Comparison of ENCODE assay signal across 2 cellular contexts in genomic region chr1:210598135-210598652, GRCh38.
TF ChIP-seq lines count a peak whose summit lies in the region.

No MANE protein-coding gene starts in this region.

TF ChIP-seq in HEK293, 187 proteins besides CTCF, POLR2A, EP300 and RAD21 (continued from another document):
- TF ChIP-seq ZNF146 (tag by site-specific recombination; IDR thresholded peaks at IDR 0.05) (no peak), ZNF791 (tag by site-specific recombination; IDR thresholded peaks at IDR 0.05) (no peak), ZNF140 (tag by site-specific recombination; IDR thresholded peaks at IDR 0.05) (no peak), ZBTB48 (tag by site-specific recombination; IDR thresholded peaks at IDR 0.05) (peak; percentile 61; the same call in 1 of the 2 replicates), PBX3 (CRISPR knock-in tag; IDR thresholded peaks at IDR 0.05) (no peak), ZNF488 (tag by site-specific recombination; IDR thresholded peaks at IDR 0.05) (no peak), ZNF335 (tag by site-specific recombination; conservative IDR thresholded peaks at IDR 0.05) (0 out of 2 replicates have a peak, but pooled peaks have one; percentile 53)

TF ChIP-seq in SK-N-SH, 30 proteins besides CTCF, POLR2A, EP300 and RAD21 (continued from another document):
- TF ChIP-seq IRF3 (IDR thresholded peaks at IDR 0.05; ENCODE audit: low read depth, low read length) (no peak), PBX3 (IDR thresholded peaks at IDR 0.05) (peak; percentile 90), USF1 (IDR thresholded peaks at IDR 0.05; ENCODE audit: borderline replicate concordance, low read depth) (peak; percentile 94), FOXM1 (IDR thresholded peaks at IDR 0.05; ENCODE audit: low read depth) (0 out of 2 replicates have a peak, but pooled peaks have one; percentile 16), RFX5 (IDR thresholded peaks at IDR 0.05; ENCODE audit: low read length) (no peak), CHD2 (IDR thresholded peaks at IDR 0.05; ENCODE audit: low read length, partially characterized antibody) (no peak), NRF1 (IDR thresholded peaks at IDR 0.05; ENCODE audit: low read depth, low read length) (no peak), GABPA (IDR thresholded peaks at IDR 0.05; ENCODE audit: low read depth) (no peak), FOXJ3 (CRISPR knock-in tag; IDR thresholded peaks at IDR 0.05) (no peak), MAX (IDR thresholded peaks at IDR 0.05; ENCODE audit: low read depth) (peak; percentile 27; the same call in 1 of the 2 replicates), POLR2AphosphoS5 (IDR thresholded peaks at IDR 0.05; ENCODE audit: low read depth, low read length) (no peak), NFIC (IDR thresholded peaks at IDR 0.05; ENCODE audit: borderline replicate concordance) (peak; percentile 15; the same call in 1 of the 2 replicates), SMC3 (IDR thresholded peaks at IDR 0.05; ENCODE audit: low read depth, low read length) (no peak), RCOR1 (IDR thresholded peaks at IDR 0.05; ENCODE audit: low read length) (no peak), RXRA (IDR thresholded peaks at IDR 0.05; ENCODE audit: borderline replicate concordance, low read depth) (peak; percentile 47; the same call in 1 of the 2 replicates)
